In the genomic region with DNA sequence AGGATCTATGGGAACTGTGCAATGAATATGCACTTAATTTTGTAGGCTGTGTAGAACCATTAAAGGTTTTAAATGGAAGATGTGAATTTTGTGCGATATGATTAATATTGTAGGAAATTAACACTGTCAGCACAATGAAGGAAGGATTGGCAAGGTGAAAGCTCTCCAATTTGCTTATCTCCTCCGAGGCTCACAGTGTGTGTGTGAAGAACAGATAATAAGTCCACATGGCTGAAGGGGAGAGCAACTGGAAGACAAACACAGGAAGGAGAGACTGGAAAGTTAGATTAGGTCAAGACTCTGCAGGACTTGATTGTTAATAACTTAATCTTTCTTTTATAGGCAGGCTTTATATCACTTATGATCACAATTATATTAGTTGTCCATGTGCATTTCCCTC, we compare ENCODE assay signal across 18 cellular contexts.
"Had no signal": no experiment of that assay in that cellular context is flagged by ENCODE, and none has a peak within 500 bp of the region (broad histone marks: within the 10 kb centered on the region; RNA-seq: fewer than 3 reads in every experiment).

No MANE protein-coding gene starts in this region.

- DNase-seq: activated CD4-positive, alpha-beta T cell treated with anti-CD3 and anti-CD28 coated beads, Interleukin-2, amount 50 U/mL, for 4 hours; activated CD8-positive, alpha-beta memory T cell treated with anti-CD3 and anti-CD28 coated beads for 24 hours; activated CD8-positive, alpha-beta memory T cell treated with anti-CD3 and anti-CD28 coated beads, Interleukin-2, amount 50 U/mL, for 4 hours; activated T-cell treated with anti-CD3 and anti-CD28 coated beads, Interleukin-2, amount 50 U/mL, for 24 hours; adrenal gland; central memory CD4-positive, alpha-beta T cell; dorsolateral prefrontal cortex; effector memory CD8-positive, alpha-beta T cell; esophagus squamous epithelium; gastrocnemius medialis; hypothalamus; left ventricle myocardium inferior; naive thymus-derived CD8-positive, alpha-beta T cell; ovary; psoas muscle; stimulated activated CD4-positive, alpha-beta T cell treated with anti-CD3 and anti-CD28 coated beads, Interleukin-4, amount 100 ng/mL, for 24 hours; substantia nigra; thyroid gland had no signal
